ENCODE assay signal across 14 cellular contexts in genomic region chr5:107487056-107487461, GRCh38.
DNase-seq lines count a peak whose midpoint lies in the region; ATAC-seq, FAIRE-seq and TF ChIP-seq lines count a peak whose summit lies in the region.
"Had no signal": no experiment of that assay in that cellular context is flagged by ENCODE, and none has a peak within 500 bp of the region (broad histone marks: within the 10 kb centered on the region; RNA-seq: fewer than 3 reads in every experiment).

No MANE protein-coding gene starts in this region.

- H3K9me3 ChIP-seq in astrocyte (ENCODE audit: insufficient read depth, low read depth, low read length) (no peaks in the 10 kb centered on the region), thoracic aorta (no peaks in the 10 kb centered on the region)
- H3K9me3 ChIP-seq: sigmoid colon had no signal

- H3K4me1 Mint-ChIP-seq in astrocyte (ENCODE audit: low read depth, unreplicated experiment): peaks cover 25% of the 10 kb centered on the region

- DNase-seq in NB4 (ENCODE audit: low read depth) (peak; percentile 65), astrocyte (ENCODE audit: low read depth) (no peak), left ventricle myocardium superior (no peak), thoracic aorta (ENCODE audit: low spot score) (no peak), DMS 273 (lab: John Stamatoyannopoulos, UW; ENCODE audit: unreplicated experiment) (no peak), glomerular visceral epithelial cell (ENCODE audit: extremely low spot score) (no peak), D341Med (ENCODE audit: low spot score) (no peak)
- DNase-seq: cerebellar nuclear complex, head of caudate nucleus, mesendoderm, NCI-H1694 treated with DMSO at 0.1 percent for 48 hours, sigmoid colon, WERI-Rb-1 had no signal

- H2AFZ ChIP-seq in astrocyte (ENCODE audit: low read depth, low read length): no peak overlapping the region

- H3K4me1 ChIP-seq in astrocyte (ENCODE audit: insufficient read depth, low read length) (no peaks in the 10 kb centered on the region), thoracic aorta (ENCODE audit: control insufficient read depth in 1 of 2, low read depth in 2 of 2) (peaks cover 0 to 27% of the 10 kb centered on the region in 2 donors)
- H3K4me1 ChIP-seq: sigmoid colon had no signal

- H3K4me3 ChIP-seq in NB4 (ENCODE audit: low read depth, low read length): no peak overlapping the region
- no peak overlapping the region for H3K4me3 ChIP-seq in astrocyte (ENCODE audit: insufficient read depth, low read depth, low read length)
- no peak overlapping the region for H3K4me3 ChIP-seq in thoracic aorta
- H3K4me3 ChIP-seq: sigmoid colon had no signal

- no peak for TF ChIP-seq POLR2A in NB4 (IDR thresholded peaks at IDR 0.05; ENCODE audit: extremely low read depth, insufficient read length)

- H3K4me2 ChIP-seq in astrocyte (ENCODE audit: low read length): no peak overlapping the region

- TF ChIP-seq CTCF in NB4 (IDR thresholded peaks at IDR 0.05; ENCODE audit: low read depth, low read length): no peak
- TF ChIP-seq CTCF in astrocyte (IDR thresholded peaks at IDR 0.05; ENCODE audit: insufficient read depth, low read depth, low read length): no peak
- TF ChIP-seq CTCF in thoracic aorta (IDR thresholded peaks at IDR 0.05): no peak

- H3K79me2 ChIP-seq in astrocyte (ENCODE audit: insufficient read depth, low read length): no peaks in the 10 kb centered on the region

- H3K27ac Mint-ChIP-seq in astrocyte (ENCODE audit: unreplicated experiment): peak overlapping the region; percentile 26

- no peaks in the 10 kb centered on the region for H3K9me3 Mint-ChIP-seq in astrocyte (ENCODE audit: unreplicated experiment)

- H3K27ac ChIP-seq in astrocyte (ENCODE audit: low read depth, low read length) (no peak overlapping the region), thoracic aorta (no peak overlapping the region)
- H3K27ac ChIP-seq: sigmoid colon, WERI-Rb-1 had no signal

- no peaks in the 10 kb centered on the region for H4K20me1 ChIP-seq in astrocyte (ENCODE audit: insufficient read depth, low read length)

- H3K27me3 Mint-ChIP-seq in astrocyte (ENCODE audit: low read depth, unreplicated experiment): no peaks in the 10 kb centered on the region

- H3K9ac ChIP-seq in astrocyte (ENCODE audit: low read length): no peak overlapping the region

- H3K4me3 Mint-ChIP-seq in astrocyte (ENCODE audit: unreplicated experiment): no peak overlapping the region

- H3K36me3 ChIP-seq in astrocyte (ENCODE audit: insufficient read depth, low read length): no peaks in the 10 kb centered on the region
- H3K36me3 ChIP-seq in thoracic aorta: no peaks in the 10 kb centered on the region
- H3K36me3 ChIP-seq: sigmoid colon, WERI-Rb-1 had no signal

- no peak for FAIRE-seq in astrocyte (lab: Jason Lieb, UNC)

- intact Hi-C loops in left ventricle myocardium superior (cut with micrococcal nuclease): no loop called here

- H3K27me3 ChIP-seq in astrocyte (ENCODE audit: insufficient read depth, low read length): no peaks in the 10 kb centered on the region
- H3K27me3 ChIP-seq in thoracic aorta (replicated peaks; ENCODE audit: insufficient read depth): no peaks in the 10 kb centered on the region
- H3K27me3 ChIP-seq: sigmoid colon had no signal

- H3K36me3 Mint-ChIP-seq in astrocyte (ENCODE audit: low read depth, unreplicated experiment): no peaks in the 10 kb centered on the region

- peak; percentile 21 for ATAC-seq in left ventricle myocardium superior
- peak; percentile 9 for ATAC-seq in thoracic aorta (ENCODE audit: insufficient number of reproducible peaks, low FRiP score, low read depth)
- ATAC-seq: Panc1 had no signal
